Comparison of ENCODE assay signal across 16 cellular contexts in the genomic region with DNA sequence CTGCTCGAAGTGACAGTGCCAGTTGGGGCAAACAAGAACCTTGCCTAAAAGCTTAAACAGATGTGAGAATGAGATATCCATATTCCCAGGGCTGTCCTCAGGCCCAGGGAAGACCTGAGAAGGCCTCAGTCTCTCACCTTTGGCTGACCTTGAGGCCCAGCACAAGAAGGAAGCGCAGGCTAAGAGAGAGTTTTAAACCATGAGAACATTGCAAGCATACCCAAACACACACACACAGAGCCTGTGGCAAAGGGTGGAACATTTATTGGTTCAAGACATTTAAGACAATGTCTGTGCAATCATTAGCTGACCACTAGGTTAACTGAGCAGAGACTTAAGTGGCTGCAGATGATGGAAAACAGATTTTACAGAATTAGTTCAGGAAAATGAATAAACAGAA.
DNase-seq lines count a peak whose midpoint lies in the region; ATAC-seq and TF ChIP-seq lines count a peak whose summit lies in the region.
"Had no signal": no experiment of that assay in that cellular context is flagged by ENCODE, and none has a peak within 500 bp of the region (broad histone marks: within the 10 kb centered on the region; RNA-seq: fewer than 3 reads in every experiment).

No MANE protein-coding gene starts in this region.

- no peaks in the 10 kb centered on the region for H3K27me3 ChIP-seq in left ventricle myocardium inferior (ENCODE audit: low read depth)
- H3K27me3 ChIP-seq in CD4-positive, alpha-beta T cell (ENCODE audit: control insufficient read depth, insufficient read depth, low read length) = no peaks in the 10 kb centered on the region
- H3K27me3 ChIP-seq: BE2C had no signal

- H3K36me3 ChIP-seq in left ventricle myocardium inferior = peaks cover 12% of the 10 kb centered on the region

- peaks cover 6% of the 10 kb centered on the region for H3K4me1 ChIP-seq in left ventricle myocardium inferior

- H3K4me3 ChIP-seq in AG09309 (ENCODE audit: control insufficient read depth, low read depth, low read length) = no peak overlapping the region
- H3K4me3 ChIP-seq in choroid plexus epithelial cell (ENCODE audit: low read depth, low read length) = no peak overlapping the region
- no peak overlapping the region for H3K4me3 ChIP-seq in left ventricle myocardium inferior
- H3K4me3 ChIP-seq: PC-9 had no signal

- H3K27ac Mint-ChIP-seq in CD4-positive, alpha-beta T cell = no peak overlapping the region
- H3K27ac Mint-ChIP-seq: CD8-positive, alpha-beta T cell had no signal

- H3K27ac ChIP-seq in left ventricle myocardium inferior (replicated peaks) = peak overlapping the region; percentile 7
- H3K27ac ChIP-seq in CD4-positive, alpha-beta T cell (ENCODE audit: low read depth, low read length) = no peak overlapping the region
- H3K27ac ChIP-seq: PC-9 had no signal

- no peak overlapping the region for H3K4me3 Mint-ChIP-seq in CD4-positive, alpha-beta T cell
- H3K4me3 Mint-ChIP-seq: CD8-positive, alpha-beta T cell had no signal

- CTCF ChIA-PET in CD4-positive, alpha-beta T cell (lab: Charles Lee) = no interaction called here

- DNase-seq in AG09309 (ENCODE audit: low read depth) (peak; percentile 47), EH (ENCODE audit: low read depth) (peak; percentile 46), choroid plexus epithelial cell (ENCODE audit: low read depth) (peak; percentile 22), left ventricle myocardium inferior (no peak), GM19238 (ENCODE audit: insufficient read length, low spot score) (no peak)
- no peak for DNase-seq in NK-92 treated with Interleukin-12 subunit alpha and Interleukin-12 subunit beta, amount 100 ng/mL, for 24 hours (lab: John Stamatoyannopoulos, UW)
- DNase-seq in CD4-positive, alpha-beta T cell = no peak
- DNase-seq: BE2C; CD8-positive, alpha-beta T cell; GOT3; KG1; NCI-H1436 treated with DMSO at 0.1 percent for 48 hours; NCI-H2029 treated with DMSO at 0.1 percent for 48 hours; NCI-H510A; NCI-H82; PC-9 had no signal

- no peak for ATAC-seq in CD4-positive, alpha-beta T cell (ENCODE audit: poor library complexity)
- ATAC-seq: CD8-positive, alpha-beta T cell had no signal

- peaks cover 9% of the 10 kb centered on the region for H3K36me3 Mint-ChIP-seq in CD4-positive, alpha-beta T cell (ENCODE audit: low read depth)

- POLR2A ChIA-PET in CD4-positive, alpha-beta T cell (lab: Charles Lee) = no interaction called here

- intact Hi-C loops in left ventricle myocardium inferior (cut with micrococcal nuclease) = no loop called here
- intact Hi-C loops in CD4-positive, alpha-beta T cell (cut with DNase I, micrococcal nuclease) = no loop called here

- H3K4me1 Mint-ChIP-seq in CD4-positive, alpha-beta T cell (ENCODE audit: low read depth) = no peaks in the 10 kb centered on the region

- TF ChIP-seq CTCF in AG09309 (IDR thresholded peaks at IDR 0.05; ENCODE audit: control insufficient read depth, insufficient read depth, low read depth, low read length, missing control alignments) (no peak), choroid plexus epithelial cell (conservative IDR thresholded peaks at IDR 0.05; ENCODE audit: low read depth, low read length) (no peak), left ventricle myocardium inferior (IDR thresholded peaks at IDR 0.05; ENCODE audit: borderline replicate concordance) (no peak)
- TF ChIP-seq CTCF in CD4-positive, alpha-beta T cell (IDR thresholded peaks at IDR 0.05) = no peak

- no peaks in the 10 kb centered on the region for H3K27me3 Mint-ChIP-seq in CD4-positive, alpha-beta T cell

- H3K9me3 ChIP-seq in left ventricle myocardium inferior (replicated peaks) = peaks cover 14% of the 10 kb centered on the region
- no peaks in the 10 kb centered on the region for H3K9me3 ChIP-seq in CD4-positive, alpha-beta T cell (ENCODE audit: control insufficient read depth, low read length)
- H3K9me3 ChIP-seq: BE2C had no signal

- H3K9me3 Mint-ChIP-seq in CD4-positive, alpha-beta T cell = no peaks in the 10 kb centered on the region

Comparison
In these comparisons a context has a peak if more than half of its experiments do, and no peak if none do; other contexts are left out.
1. DNase-seq: peak in AG09309 (single experiment), EH (single experiment) and choroid plexus epithelial cell (single experiment); none in left ventricle myocardium inferior (single experiment), GM19238 (single experiment), NK-92 treated with Interleukin-12 subunit alpha and Interleukin-12 subunit beta, amount 100 ng/mL, for 24 hours (single experiment) and CD4-positive, alpha-beta T cell (0 of 10).